ENCODE assay signal across 21 cellular contexts in genomic region chr6:30510419-30510818, GRCh38. TPM values are rescaled to one million over a fixed set of nuclear protein-coding genes. Genes with fewer than 3 reads are reported as not detected.
DNase-seq lines count a peak whose midpoint lies in the region; ATAC-seq, FAIRE-seq and TF ChIP-seq lines count a peak whose summit lies in the region.
"Had no signal": no experiment of that assay in that cellular context is flagged by ENCODE, and none has a peak within 500 bp of the region (broad histone marks: within the 10 kb centered on the region; RNA-seq: fewer than 3 reads in every experiment).

No MANE protein-coding gene starts in this region.

- H3K27me3 ChIP-seq in HepG2 (ENCODE audit: control insufficient read depth in 1 of 2, insufficient read depth in 2 of 2, low read length in 2 of 2) (no peaks in the 10 kb centered on the region), right lobe of liver (no peaks in the 10 kb centered on the region), Peyer's patch (no peaks in the 10 kb centered on the region), ascending aorta (no peaks in the 10 kb centered on the region)
- H3K27me3 ChIP-seq: testis had no signal

- no peak for TF ChIP-seq EP300 in HepG2 (IDR thresholded peaks at IDR 0.05; ENCODE audit: low read depth in 2 of 2, low read length in 2 of 2)
- no peak for TF ChIP-seq EP300 in HepG2 (CRISPR knock-in tag; IDR thresholded peaks at IDR 0.05; ENCODE audit: borderline replicate concordance)

- DNase-seq in HepG2 (ENCODE audit: low spot score) (no peak), right lobe of liver (no peak), Peyer's patch (no peak), immature natural killer cell (no peak), ascending aorta (ENCODE audit: low spot score in 2 of 2) (no peak), GM19240 (ENCODE audit: insufficient read length, low spot score) (no peak)
- DNase-seq: activated CD4-positive, alpha-beta T cell treated with anti-CD3 and anti-CD28 coated beads for 48 hours; DMS79; effector CD4-positive, alpha-beta T cell; foreskin fibroblast; left ventricle myocardium inferior; MV-4-11; NCI-H1694 treated with DMSO at 0.1 percent for 48 hours; NCI-H748 treated with DMSO at 0.1 percent for 48 hours; psoas muscle; testis had no signal

- POLR2A ChIA-PET in HepG2 (lab: Yijun Ruan, JAX), result no interaction called here

- H3K4me1 Mint-ChIP-seq in immature natural killer cell, result peaks cover 60 to 71% of the 10 kb centered on the region in 2 donors

- H3K36me3 Mint-ChIP-seq in immature natural killer cell, result peaks cover 0 to 3% (median 0%) of the 10 kb centered on the region in 3 donors
- H3K36me3 Mint-ChIP-seq: activated naive CD4-positive, alpha-beta T cell treated with anti-CD3 and anti-CD28 coated beads, Interleukin-2, amount 50 U/mL, for 72 hours; mesothelial cell of epicardium had no signal

- H3K4me1 ChIP-seq in HepG2 (ENCODE audit: insufficient read depth, low read length) (peaks cover 6% of the 10 kb centered on the region; the same call in 1 of the 2 replicates), right lobe of liver (peaks cover 0 to 5% (median 0%) of the 10 kb centered on the region in 4 donors), Peyer's patch (peaks cover 0 to 24% (median 4%) of the 10 kb centered on the region in 4 donors), ascending aorta (no peaks in the 10 kb centered on the region)
- H3K4me1 ChIP-seq: psoas muscle, testis had no signal

- H3K4me2 ChIP-seq in HepG2 (ENCODE audit: low read depth, low read length), result no peak overlapping the region; the same call in 1 of the 2 replicates
- H3K4me2 ChIP-seq: KMS-11 had no signal

- in situ Hi-C loops in HepG2 (cut with HindIII; ENCODE audit: extremely low pct_ligation_motif_present, low pct_unique_long_range_greater_than_20kb), result no loop called here

- peak overlapping the region; percentile 46 to 93 (median 60) for H3K27ac Mint-ChIP-seq in immature natural killer cell
- H3K27ac Mint-ChIP-seq: mesothelial cell of epicardium had no signal

- intact Hi-C loops in HepG2 (cut with micrococcal nuclease; ENCODE audit: unreplicated experiment) (no loop called here), right lobe of liver (cut with DNase I) (no loop called here), ascending aorta (cut with DNase I) (no loop called here)

- H3K79me2 ChIP-seq in HepG2 (ENCODE audit: insufficient read depth, low read length), result no peaks in the 10 kb centered on the region

- WGBS in HepG2 (ENCODE audit: low lambda C conversion rate), result 33% methylated on average over 8 of the region's 8 CpGs
- WGBS in right lobe of liver (ENCODE audit: insufficient coverage, low coverage, low lambda C conversion rate, missing lambda C conversion rate), result 85% methylated on average over 8 of the region's 8 CpGs

- BruUV-seq in HepG2 (replicated peaks; lab: Mats Ljungman, UMichigan), result no TSS peak

- H3K36me3 ChIP-seq in HepG2 (replicated peaks in 1 of 2; ENCODE audit: control insufficient read depth in 1 of 2, insufficient read depth in 2 of 2, low read length in 2 of 2) (no peaks in the 10 kb centered on the region), right lobe of liver (no peaks in the 10 kb centered on the region), Peyer's patch (no peaks in the 10 kb centered on the region), ascending aorta (no peaks in the 10 kb centered on the region)
- H3K36me3 ChIP-seq: left ventricle myocardium inferior had no signal

- H3K4me3 ChIP-seq in HepG2 (replicated peaks in 1 of 3; ENCODE audit: insufficient read depth in 1 of 3, low read depth in 2 of 3, low read length in 3 of 3) (no peak overlapping the region), right lobe of liver (no peak overlapping the region), Peyer's patch (no peak overlapping the region), ascending aorta (no peak overlapping the region)
- H3K4me3 ChIP-seq: left ventricle myocardium inferior, psoas muscle, testis had no signal

- H3K9ac ChIP-seq in HepG2 (ENCODE audit: insufficient read depth, low read depth, low read length), result no peak overlapping the region
- H3K9ac ChIP-seq: KMS-11 had no signal

- peak overlapping the region in 2 of 5 donors; percentile 2 to 25 for H3K4me3 Mint-ChIP-seq in immature natural killer cell
- H3K4me3 Mint-ChIP-seq: mesothelial cell of epicardium; stimulated activated effector memory CD8-positive, alpha-beta T cell treated with anti-CD3 and anti-CD28 coated beads, Interleukin-12 subunit alpha, Interleukin-12 subunit beta, amount 100 ng/mL, for 72 hours had no signal

- no peaks in the 10 kb centered on the region for H3K9me3 ChIP-seq in HepG2 (ENCODE audit: low read length)
- no peaks in the 10 kb centered on the region for H3K9me3 ChIP-seq in right lobe of liver
- H3K9me3 ChIP-seq in Peyer's patch, result no peaks in the 10 kb centered on the region
- H3K9me3 ChIP-seq in ascending aorta, result no peaks in the 10 kb centered on the region
- H3K9me3 ChIP-seq: left ventricle myocardium inferior, psoas muscle, testis had no signal

- TF ChIP-seq POLR2A in HepG2 (IDR thresholded peaks at IDR 0.05; ENCODE audit: insufficient read depth in 1 of 2, low read depth in 2 of 2, low read length in 2 of 2) (no peak), right lobe of liver (IDR thresholded peaks at IDR 0.05) (no peak), Peyer's patch (IDR thresholded peaks at IDR 0.05) (no peak)

- TF ChIP-seq CTCF in HepG2 (CRISPR knock-in tag; IDR thresholded peaks at IDR 0.05) (no peak), right lobe of liver (IDR thresholded peaks at IDR 0.05) (no peak), Peyer's patch (IDR thresholded peaks at IDR 0.05) (no peak), ascending aorta (IDR thresholded peaks at IDR 0.05) (no peak)

- H2AFZ ChIP-seq in HepG2 (ENCODE audit: low read length), result no peak overlapping the region

- ATAC-seq in HepG2, result no peak
- no peak for ATAC-seq in right lobe of liver
- ATAC-seq in GM18519 (IDR thresholded peaks at IDR 0.05; ENCODE audit: low FRiP score, unreplicated experiment), result no peak
- ATAC-seq: activated naive CD4-positive, alpha-beta T cell treated with anti-CD3 and anti-CD28 coated beads, Interleukin-2, amount 50 U/mL, for 72 hours; psoas muscle; stimulated activated effector memory CD8-positive, alpha-beta T cell treated with anti-CD3 and anti-CD28 coated beads, Interleukin-12 subunit alpha, Interleukin-12 subunit beta, amount 100 ng/mL, for 72 hours had no signal

- no peak for FAIRE-seq in HepG2 (lab: Jason Lieb, UNC)

- H4K20me1 ChIP-seq in HepG2 (ENCODE audit: insufficient read depth, low read length), result no peaks in the 10 kb centered on the region

- H3K27ac ChIP-seq in HepG2 (ENCODE audit: extremely low read length, insufficient read depth, low read length), result no peak overlapping the region
- no peak overlapping the region for H3K27ac ChIP-seq in right lobe of liver
- peak overlapping the region in 3 of 4 donors; percentile 55 to 85 (median 67) for H3K27ac ChIP-seq in Peyer's patch
- no peak overlapping the region for H3K27ac ChIP-seq in ascending aorta
- H3K27ac ChIP-seq: KMS-11, psoas muscle, testis had no signal

- no peak for TF ChIP-seq RAD21 in HepG2 (CRISPR knock-in tag; IDR thresholded peaks at IDR 0.05)

- CTCF ChIA-PET in HepG2 (lab: Yijun Ruan, JAX; ENCODE audit: low intra/inter-chr PET ratio, low total read pairs), result no interaction called here

- H3K27me3 Mint-ChIP-seq in immature natural killer cell (ENCODE audit: low read depth in 3 of 3), result peaks cover 6 to 12% (median 9%) of the 10 kb centered on the region in 3 donors

- H3K9me3 Mint-ChIP-seq in immature natural killer cell, result no peaks in the 10 kb centered on the region
- H3K9me3 Mint-ChIP-seq: mesothelial cell of epicardium; stimulated activated effector memory CD8-positive, alpha-beta T cell treated with anti-CD3 and anti-CD28 coated beads, Interleukin-12 subunit alpha, Interleukin-12 subunit beta, amount 100 ng/mL, for 72 hours had no signal

RNA-seq across cellular contexts. Expression of gene HLA-E, which starts 21.1 kb away (rescaled TPM):
- total RNA-seq in HepG2 (2016; rRNA removed; fragmentation: Illumina TruSeq; extraction: Trizol) (21.2 and 45.2 TPM in 2 replicates), right lobe of liver (100 to 1,000 TPM; 116 to 257 (median 183) TPM), Peyer's patch (100 to 1,000 TPM; 313 to 404 (median 383) TPM), ascending aorta (896 TPM)
- 6.3 and 7.1 TPM in 2 replicates for total RNA-seq in HepG2 (2016; cell fraction: cytosol; rRNA removed; fragmentation: Illumina TruSeq; extraction: Trizol; ENCODE audit: low read depth)
- total RNA-seq in HepG2 (2016; cell fraction: insoluble cytoplasmic fraction; rRNA removed; fragmentation: Illumina TruSeq; extraction: Trizol), result 21.6 and 46.9 TPM in 2 replicates
- total RNA-seq in HepG2 (2016; cell fraction: membrane; rRNA removed; fragmentation: Illumina TruSeq; extraction: Trizol), result 12.5 and 14.1 TPM in 2 replicates
- 38.3 and 44.5 TPM in 2 replicates for total RNA-seq in HepG2 (2016; cell fraction: nucleus; rRNA removed; fragmentation: Illumina TruSeq; extraction: Trizol)
- polyA plus RNA-seq in HepG2 (2011; rRNA removed) (90.4 and 99.8 TPM in 2 replicates), immature natural killer cell (1,000 to 10,000 TPM; 2,819 to 4,179 (median 3,086) TPM)
- 94.6 and 111 TPM in 2 replicates for polyA plus RNA-seq in HepG2 (2011; cell fraction: cytosol; rRNA removed)
- polyA plus RNA-seq in HepG2 (2011; cell fraction: nucleus; rRNA removed), result 67.6 and 75.6 TPM in 2 replicates
- polyA plus RNA-seq in HepG2 (2012), result 64.9 and 110 TPM in 2 replicates
- 6.6 and 6.7 TPM in 2 replicates for polyA plus RNA-seq in HepG2 (2016; cell fraction: cytosol; fragmentation: Illumina TruSeq; extraction: Trizol; ENCODE audit: low read depth)
- polyA plus RNA-seq in HepG2 (2016; cell fraction: insoluble cytoplasmic fraction; fragmentation: Illumina TruSeq; extraction: Trizol; ENCODE audit: low read depth), result 23.6 and 24.3 TPM in 2 replicates
- 11.8 and 12.2 TPM in 2 replicates for polyA plus RNA-seq in HepG2 (2016; cell fraction: membrane; fragmentation: Illumina TruSeq; extraction: Trizol; ENCODE audit: low read depth)
- polyA plus RNA-seq in HepG2 (2016; cell fraction: nucleus; fragmentation: Illumina TruSeq; extraction: Trizol; ENCODE audit: insufficient read depth, low read depth), result 68.0 and 69.9 TPM in 2 replicates
- polyA minus RNA-seq in HepG2 (2011; rRNA and poly(A)+ RNA removed; ENCODE audit: low replicate concordance), result 39.4 and 80.9 TPM in 2 replicates
- 45.5 and 56.8 TPM in 2 replicates for polyA minus RNA-seq in HepG2 (2011; cell fraction: cytosol; rRNA and poly(A)+ RNA removed)
- 17.4 and 26.7 TPM in 2 replicates for polyA minus RNA-seq in HepG2 (2011; cell fraction: nucleus; rRNA and poly(A)+ RNA removed)

RNA-seq across cellular contexts. Expression of gene GNL1, which starts 45.9 kb away (rescaled TPM):
- total RNA-seq in HepG2 (2016; rRNA removed; fragmentation: Illumina TruSeq; extraction: Trizol) (54.8 and 55.6 TPM in 2 replicates), right lobe of liver (10 to 100 TPM in 5 of 6 experiments, 1 to 10 TPM in 1; 5.1 to 25.6 (median 19.8) TPM), Peyer's patch (10 to 100 TPM; 26.6 to 40.4 (median 33.8) TPM), ascending aorta (33.0 TPM)
- total RNA-seq in HepG2 (2016; cell fraction: cytosol; rRNA removed; fragmentation: Illumina TruSeq; extraction: Trizol; ENCODE audit: low read depth), result 11.5 and 14.7 TPM in 2 replicates
- 48.5 and 56.5 TPM in 2 replicates for total RNA-seq in HepG2 (2016; cell fraction: insoluble cytoplasmic fraction; rRNA removed; fragmentation: Illumina TruSeq; extraction: Trizol)
- 23.9 and 27.8 TPM in 2 replicates for total RNA-seq in HepG2 (2016; cell fraction: membrane; rRNA removed; fragmentation: Illumina TruSeq; extraction: Trizol)
- total RNA-seq in HepG2 (2016; cell fraction: nucleus; rRNA removed; fragmentation: Illumina TruSeq; extraction: Trizol), result 27.7 and 34.5 TPM in 2 replicates
- polyA plus RNA-seq in HepG2 (2011; rRNA removed) (35.0 and 46.8 TPM in 2 replicates), immature natural killer cell (10 to 100 TPM; 32.6 to 38.6 (median 35.0) TPM)
- polyA plus RNA-seq in HepG2 (2011; cell fraction: cytosol; rRNA removed), result 25.1 and 32.1 TPM in 2 replicates
- polyA plus RNA-seq in HepG2 (2011; cell fraction: nucleus; rRNA removed), result 40.6 and 54.9 TPM in 2 replicates
- 45.3 and 50.3 TPM in 2 replicates for polyA plus RNA-seq in HepG2 (2012)
- 12.7 and 15.8 TPM in 2 replicates for polyA plus RNA-seq in HepG2 (2016; cell fraction: cytosol; fragmentation: Illumina TruSeq; extraction: Trizol; ENCODE audit: low read depth)
- 53.9 and 60.5 TPM in 2 replicates for polyA plus RNA-seq in HepG2 (2016; cell fraction: insoluble cytoplasmic fraction; fragmentation: Illumina TruSeq; extraction: Trizol; ENCODE audit: low read depth)
- polyA plus RNA-seq in HepG2 (2016; cell fraction: membrane; fragmentation: Illumina TruSeq; extraction: Trizol; ENCODE audit: low read depth), result 19.5 and 25.2 TPM in 2 replicates
- 84.3 and 89.3 TPM in 2 replicates for polyA plus RNA-seq in HepG2 (2016; cell fraction: nucleus; fragmentation: Illumina TruSeq; extraction: Trizol; ENCODE audit: insufficient read depth, low read depth)
- polyA minus RNA-seq in HepG2 (2011; rRNA and poly(A)+ RNA removed; ENCODE audit: low replicate concordance), result 34.2 and 47.6 TPM in 2 replicates
- polyA minus RNA-seq in HepG2 (2011; cell fraction: cytosol; rRNA and poly(A)+ RNA removed), result 22.4 and 23.5 TPM in 2 replicates
- 22.4 and 27.0 TPM in 2 replicates for polyA minus RNA-seq in HepG2 (2011; cell fraction: nucleus; rRNA and poly(A)+ RNA removed)

RNA-seq across cellular contexts. Expression of gene PRR3, which starts 46.7 kb away (rescaled TPM):
- total RNA-seq in HepG2 (2016; rRNA removed; fragmentation: Illumina TruSeq; extraction: Trizol), result 13.9 and 14.6 TPM in 2 replicates
- total RNA-seq in HepG2 (2016; cell fraction: cytosol; rRNA removed; fragmentation: Illumina TruSeq; extraction: Trizol; ENCODE audit: low read depth), result 6.5 and 6.6 TPM in 2 replicates
- total RNA-seq in HepG2 (2016; cell fraction: insoluble cytoplasmic fraction; rRNA removed; fragmentation: Illumina TruSeq; extraction: Trizol), result 13.8 and 15.5 TPM in 2 replicates
- total RNA-seq in HepG2 (2016; cell fraction: membrane; rRNA removed; fragmentation: Illumina TruSeq; extraction: Trizol), result 12.6 and 13.1 TPM in 2 replicates
- 11.4 and 14.4 TPM in 2 replicates for total RNA-seq in HepG2 (2016; cell fraction: nucleus; rRNA removed; fragmentation: Illumina TruSeq; extraction: Trizol)
- polyA plus RNA-seq in HepG2 (2011; rRNA removed), result 20.6 and 21.2 TPM in 2 replicates
- polyA plus RNA-seq in HepG2 (2011; cell fraction: cytosol; rRNA removed), result 14.8 and 17.1 TPM in 2 replicates
- polyA plus RNA-seq in HepG2 (2011; cell fraction: nucleus; rRNA removed), result 16.1 and 23.0 TPM in 2 replicates
- polyA plus RNA-seq in HepG2 (2012), result 12.5 and 15.6 TPM in 2 replicates
- 5.9 and 6.1 TPM in 2 replicates for polyA plus RNA-seq in HepG2 (2016; cell fraction: cytosol; fragmentation: Illumina TruSeq; extraction: Trizol; ENCODE audit: low read depth)
- 27.5 and 29.3 TPM in 2 replicates for polyA plus RNA-seq in HepG2 (2016; cell fraction: insoluble cytoplasmic fraction; fragmentation: Illumina TruSeq; extraction: Trizol; ENCODE audit: low read depth)
- 13.6 and 13.9 TPM in 2 replicates for polyA plus RNA-seq in HepG2 (2016; cell fraction: membrane; fragmentation: Illumina TruSeq; extraction: Trizol; ENCODE audit: low read depth)
- polyA plus RNA-seq in HepG2 (2016; cell fraction: nucleus; fragmentation: Illumina TruSeq; extraction: Trizol; ENCODE audit: insufficient read depth, low read depth), result 25.4 and 26.7 TPM in 2 replicates
- 34.9 and 73.8 TPM in 2 replicates for polyA minus RNA-seq in HepG2 (2011; rRNA and poly(A)+ RNA removed; ENCODE audit: low replicate concordance)
- polyA minus RNA-seq in HepG2 (2011; cell fraction: cytosol; rRNA and poly(A)+ RNA removed), result 4.9 and 5.8 TPM in 2 replicates
- 20.6 and 27.1 TPM in 2 replicates for polyA minus RNA-seq in HepG2 (2011; cell fraction: nucleus; rRNA and poly(A)+ RNA removed)
- total RNA-seq in right lobe of liver, result 1 to 10 TPM; 2.3 to 3.8 (median 2.6) TPM
- 1 to 10 TPM; 1.7 to 9.0 (median 4.8) TPM for total RNA-seq in Peyer's patch
- 1 to 10 TPM; 1.0 to 9.0 (median 3.6) TPM for polyA plus RNA-seq in immature natural killer cell
- total RNA-seq in ascending aorta, result 25.0 TPM

Comparison
In these comparisons a context has a peak if more than half of its experiments do, and no peak if none do; other contexts are left out.
1. H3K27ac ChIP-seq: peak in Peyer's patch (3 of 4); none in HepG2 (single experiment), right lobe of liver (0 of 3) and ascending aorta (0 of 2).